ENCODE assay signal across 10 cellular contexts in genomic region chr5:76791461-76791860, GRCh38. TPM values are rescaled to one million over a fixed set of nuclear protein-coding genes. Genes with fewer than 3 reads are reported as not detected.
A peak's percentile ranks its signal among the peaks of the same experiment; 100 is the strongest.
DNase-seq lines count a peak whose midpoint lies in the region; ATAC-seq and TF ChIP-seq lines count a peak whose summit lies in the region.
"Had no signal": no experiment of that assay in that cellular context is flagged by ENCODE, and none has a peak within 500 bp of the region (broad histone marks: within the 10 kb centered on the region; RNA-seq: fewer than 3 reads in every experiment).

No MANE protein-coding gene starts in this region.

- intact Hi-C loops in head of caudate nucleus (cut with DNase I), result no loop called here

- H3K27ac ChIP-seq in gastroesophageal sphincter, result peak overlapping the region in 3 of 4 donors; percentile 64 to 71 (median 69)
- peak overlapping the region; percentile 97 for H3K27ac ChIP-seq in smooth muscle cell (ENCODE audit: low read depth)

- WGBS in gastroesophageal sphincter (ENCODE audit: low coverage in 1 of 2), 2 donors, result 63% methylated on average over 1 of the region's 1 CpG; no CpG with 5 or more reads in 1 of the 2 donors
- WGBS in smooth muscle cell (ENCODE audit: low lambda C conversion rate), result 38% methylated on average over 1 of the region's 1 CpG

- TF ChIP-seq POLR2A in gastroesophageal sphincter (IDR thresholded peaks at IDR 0.05), result no peak

- H3K36me3 ChIP-seq in gastroesophageal sphincter (no peaks in the 10 kb centered on the region), smooth muscle cell (ENCODE audit: low read depth) (no peaks in the 10 kb centered on the region)

- no peaks in the 10 kb centered on the region for H4K20me1 ChIP-seq in smooth muscle cell (ENCODE audit: low read depth)

- H2AFZ ChIP-seq in smooth muscle cell (ENCODE audit: low read depth), result no peak overlapping the region

- H3K27me3 ChIP-seq in gastroesophageal sphincter (no peaks in the 10 kb centered on the region), smooth muscle cell (ENCODE audit: low read depth) (no peaks in the 10 kb centered on the region)
- H3K27me3 ChIP-seq: dorsolateral prefrontal cortex had no signal

- TF ChIP-seq CTCF in gastroesophageal sphincter (IDR thresholded peaks at IDR 0.05), result no peak
- no peak for TF ChIP-seq CTCF in smooth muscle cell (IDR thresholded peaks at IDR 0.05; ENCODE audit: borderline replicate concordance, insufficient read depth, poor library complexity, severe bottlenecking)

- H3K4me2 ChIP-seq in smooth muscle cell, result peak overlapping the region; percentile 46

- DNase-seq in EH (ENCODE audit: low read depth), result peak; percentile 54
- peak; percentile 31 for DNase-seq in astrocyte of the hippocampus (ENCODE audit: low read depth, low spot score)
- DNase-seq in smooth muscle cell (lab: John Stamatoyannopoulos, UW; ENCODE audit: unreplicated experiment), result no peak
- DNase-seq in NCI-H1694 treated with DMSO at 0.1 percent for 48 hours (lab: John Stamatoyannopoulos, UW), result no peak
- no peak for DNase-seq in midbrain (lab: John Stamatoyannopoulos, UW)
- no peak for DNase-seq in head of caudate nucleus
- DNase-seq: dorsolateral prefrontal cortex, NCI-H1417 treated with DMSO at 0.1 percent for 48 hours had no signal

- no peaks in the 10 kb centered on the region for H3K9me3 ChIP-seq in gastroesophageal sphincter
- H3K9me3 ChIP-seq in smooth muscle cell (replicated peaks; ENCODE audit: low read depth), result no peaks in the 10 kb centered on the region

- peaks cover 0 to 37% (median 11%) of the 10 kb centered on the region in 3 donors for H3K4me1 ChIP-seq in gastroesophageal sphincter
- peaks cover 16% of the 10 kb centered on the region for H3K4me1 ChIP-seq in smooth muscle cell (ENCODE audit: low read depth)

- peak overlapping the region; percentile 82 for H3K9ac ChIP-seq in smooth muscle cell (ENCODE audit: low read depth)

- TF ChIP-seq EP300 in gastroesophageal sphincter (IDR thresholded peaks at IDR 0.05), result no peak

- H3K79me2 ChIP-seq in smooth muscle cell (ENCODE audit: low read depth), result no peaks in the 10 kb centered on the region

- peaks cover 26% of the 10 kb centered on the region for H3F3A ChIP-seq in smooth muscle cell (ENCODE audit: low read depth)

- ATAC-seq in gastroesophageal sphincter (no peak), HG02642 (IDR thresholded peaks at IDR 0.05; ENCODE audit: poor library complexity, unreplicated experiment) (no peak)

- no peak overlapping the region for H3K4me3 ChIP-seq in gastroesophageal sphincter
- H3K4me3 ChIP-seq in smooth muscle cell, result no peak overlapping the region
- H3K4me3 ChIP-seq: dorsolateral prefrontal cortex had no signal

RNA-seq across cellular contexts. Expression of gene F2RL1, which starts 27.4 kb away (rescaled TPM):
- 1 to 10 TPM in 1 of 4 donors, under 1 TPM in 2, not detected in 1; 0.50 to 3.4 (median 0.81) TPM for total RNA-seq in gastroesophageal sphincter
- 76.4 and 88.3 TPM in 2 replicates for total RNA-seq in smooth muscle cell
- polyA plus RNA-seq in smooth muscle cell, result 42.6 and 53.8 TPM in 2 replicates

RNA-seq across cellular contexts. Expression of gene S100Z, which starts 58.4 kb away (rescaled TPM):
- total RNA-seq in gastroesophageal sphincter (not detected), smooth muscle cell (not detected in 2 replicates)
- 0.34 and 0.73 TPM in 2 replicates for polyA plus RNA-seq in smooth muscle cell

Comparison
In these comparisons a context has a peak if more than half of its experiments do, and no peak if none do; other contexts are left out.
1. DNase-seq: peak in EH (single experiment) and astrocyte of the hippocampus (single experiment); none in smooth muscle cell (single experiment), NCI-H1694 treated with DMSO at 0.1 percent for 48 hours (single experiment), midbrain (single experiment) and head of caudate nucleus (0 of 42).
2. RNA of gene F2RL1, which starts 27.4 kb away (total RNA-seq): 76.4 to 88.3 TPM in smooth muscle cell; 0.50 to 3.4 TPM in gastroesophageal sphincter; every median in the first group is over 10 times any median in the second.